In the genomic region with DNA sequence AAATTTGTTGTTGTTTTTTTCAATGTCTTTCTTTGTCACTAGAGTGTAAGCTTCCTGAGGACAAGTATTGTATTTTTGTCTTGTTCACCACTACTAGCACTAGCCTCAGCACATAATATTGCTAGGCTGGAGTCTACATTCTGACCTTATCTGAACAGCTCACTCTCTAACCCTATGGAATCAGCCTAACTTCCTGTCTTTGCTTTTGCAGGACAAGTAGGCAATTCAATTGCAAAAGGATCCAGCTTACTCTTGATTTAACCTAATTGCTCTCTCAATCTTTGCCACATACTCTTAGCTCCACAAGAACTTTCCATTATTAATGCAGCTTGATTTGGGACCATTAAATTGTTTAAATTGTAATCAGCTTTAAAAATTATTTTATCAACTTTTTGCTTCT, we compare ENCODE assay signal across 36 cellular contexts.
"Had no signal": no experiment of that assay in that cellular context is flagged by ENCODE, and none has a peak within 500 bp of the region (broad histone marks: within the 10 kb centered on the region; RNA-seq: fewer than 3 reads in every experiment).

No MANE protein-coding gene starts in this region.

- H3K27me3 ChIP-seq: adrenal gland, ascending aorta, cardiac muscle cell had no signal

- H3K4me3 ChIP-seq: adrenal gland, ascending aorta, cardiac muscle cell had no signal

- H3K4me1 Mint-ChIP-seq: activated CD4-positive, alpha-beta memory T cell treated with anti-CD3 and anti-CD28 coated beads, Interleukin-2, amount 10 ng/mL, durations not matched to agents 7 days and 5 days; activated CD8-positive, alpha-beta memory T cell treated with anti-CD3 and anti-CD28 coated beads, Interleukin-2, amount 10 ng/mL, durations not matched to agents 7 days and 5 days had no signal

- H3K27me3 Mint-ChIP-seq: activated CD4-positive, alpha-beta T cell treated with anti-CD3 and anti-CD28 coated beads for 36 hours; activated CD4-positive, alpha-beta T cell treated with anti-CD3 and anti-CD28 coated beads, Interleukin-2, amount 10 ng/mL, durations not matched to agents 7 days and 5 days; activated naive CD8-positive, alpha-beta T cell treated with anti-CD3 and anti-CD28 coated beads for 36 hours; activated T-cell treated with anti-CD3 and anti-CD28 coated beads, Interleukin-2, amount 50 U/mL, for 24 hours; brain; central memory CD8-positive, alpha-beta T cell had no signal

- H3K9me3 ChIP-seq: adrenal gland, ascending aorta had no signal

- H3K36me3 ChIP-seq: adrenal gland, ascending aorta, cardiac muscle cell had no signal

- DNase-seq: activated CD4-positive, alpha-beta memory T cell treated with anti-CD3 and anti-CD28 coated beads, Interleukin-2, amount 10 ng/mL, durations not matched to agents 7 days and 5 days; activated CD4-positive, alpha-beta T cell treated with anti-CD3 and anti-CD28 coated beads for 1 hour; activated CD4-positive, alpha-beta T cell treated with anti-CD3 and anti-CD28 coated beads for 36 hours; activated CD4-positive, alpha-beta T cell treated with anti-CD3 and anti-CD28 coated beads for 48 hours; activated CD4-positive, alpha-beta T cell treated with anti-CD3 and anti-CD28 coated beads, Interleukin-2, amount 10 ng/mL, durations not matched to agents 7 days and 5 days; activated CD4-positive, alpha-beta T cell treated with anti-CD3 and anti-CD28 coated beads, Interleukin-2, amount 50 U/mL, for 48 hours; activated CD4-positive, CD25-positive, alpha-beta regulatory T cell; activated CD8-positive, alpha-beta memory T cell treated with anti-CD3 and anti-CD28 coated beads for 24 hours; activated CD8-positive, alpha-beta memory T cell treated with anti-CD3 and anti-CD28 coated beads, Interleukin-2, amount 10 ng/mL, durations not matched to agents 7 days and 5 days; activated CD8-positive, alpha-beta memory T cell treated with anti-CD3 and anti-CD28 coated beads, Interleukin-2, amount 50 U/mL, for 48 hours; activated CD8-positive, alpha-beta T cell treated with anti-CD3 and anti-CD28 coated beads, Interleukin-2, amount 10 ng/mL, durations not matched to agents 7 days and 5 days; activated effector memory CD4-positive, alpha-beta T cell treated with anti-CD3 and anti-CD28 coated beads, Interleukin-2, amount 50 U/mL, for 16 hours; activated gamma-delta T cell treated with Interleukin-2 at 50 U/mL for 16 hours; activated naive CD4-positive, alpha-beta T cell; activated naive CD4-positive, alpha-beta T cell treated with anti-CD3 and anti-CD28 coated beads for 36 hours; activated naive CD4-positive, alpha-beta T cell treated with anti-CD3 and anti-CD28 coated beads, Interleukin-2, amount 50 U/mL, for 16 hours; activated naive CD8-positive, alpha-beta T cell treated with anti-CD3 and anti-CD28 coated beads for 36 hours; activated T-cell treated with anti-CD3 and anti-CD28 coated beads, Interleukin-2, amount 50 U/mL, for 24 hours; activated T-cell treated with anti-CD3 and anti-CD28 coated beads, Interleukin-2, amount 50 U/mL, for 48 hours; adrenal gland; amygdala; anterior cingulate cortex; caudate nucleus; cerebellar nuclear complex; T-helper 1 cell; T-helper 2 cell; T-helper 9 cell had no signal

- H3K27ac Mint-ChIP-seq: activated CD4-positive, alpha-beta memory T cell treated with anti-CD3 and anti-CD28 coated beads, Interleukin-2, amount 10 ng/mL, durations not matched to agents 7 days and 5 days; activated CD4-positive, alpha-beta T cell treated with anti-CD3 and anti-CD28 coated beads for 36 hours; activated CD4-positive, alpha-beta T cell treated with anti-CD3 and anti-CD28 coated beads, Interleukin-2, amount 10 ng/mL, durations not matched to agents 7 days and 5 days; activated CD8-positive, alpha-beta memory T cell treated with anti-CD3 and anti-CD28 coated beads, Interleukin-2, amount 10 ng/mL, durations not matched to agents 7 days and 5 days; activated CD8-positive, alpha-beta T cell treated with anti-CD3 and anti-CD28 coated beads, Interleukin-2, amount 10 ng/mL, durations not matched to agents 7 days and 5 days; activated naive CD4-positive, alpha-beta T cell treated with anti-CD3 and anti-CD28 coated beads for 36 hours; activated naive CD4-positive, alpha-beta T cell treated with anti-CD3 and anti-CD28 coated beads, Interleukin-2, amount 50 U/mL, for 72 hours; activated naive CD8-positive, alpha-beta T cell treated with anti-CD3 and anti-CD28 coated beads for 36 hours; activated T-cell treated with anti-CD3 and anti-CD28 coated beads, Interleukin-2, amount 50 U/mL, for 24 hours; T-helper 1 cell treated with Interleukin-12 subunit alpha and Interleukin-12 subunit beta and Interleukin-4 antibody, amounts not matched to agents 30 μg/mL and 1 μg/mL, for 36 hours; T-helper 2 cell treated with Interferon-gamma antibody and Interleukin-4, amounts not matched to agents 5 μg/mL and 100 μg/mL, for 36 hours had no signal

- H3K36me3 Mint-ChIP-seq: activated CD8-positive, alpha-beta memory T cell treated with anti-CD3 and anti-CD28 coated beads, Interleukin-2, amount 10 ng/mL, durations not matched to agents 7 days and 5 days; brain had no signal

- H3K4me3 Mint-ChIP-seq: activated CD4-positive, alpha-beta memory T cell treated with anti-CD3 and anti-CD28 coated beads, Interleukin-2, amount 10 ng/mL, durations not matched to agents 7 days and 5 days; activated CD4-positive, alpha-beta T cell treated with anti-CD3 and anti-CD28 coated beads for 36 hours; activated CD4-positive, alpha-beta T cell treated with anti-CD3 and anti-CD28 coated beads, Interleukin-2, amount 10 ng/mL, durations not matched to agents 7 days and 5 days; activated CD8-positive, alpha-beta memory T cell treated with anti-CD3 and anti-CD28 coated beads, Interleukin-2, amount 10 ng/mL, durations not matched to agents 7 days and 5 days; activated CD8-positive, alpha-beta T cell treated with anti-CD3 and anti-CD28 coated beads, Interleukin-2, amount 10 ng/mL, durations not matched to agents 7 days and 5 days; activated naive CD4-positive, alpha-beta T cell treated with anti-CD3 and anti-CD28 coated beads for 36 hours; activated naive CD8-positive, alpha-beta T cell treated with anti-CD3 and anti-CD28 coated beads for 36 hours; activated T-cell treated with anti-CD3 and anti-CD28 coated beads, Interleukin-2, amount 50 U/mL, for 24 hours; brain; central memory CD8-positive, alpha-beta T cell; T-helper 1 cell treated with Interleukin-12 subunit alpha and Interleukin-12 subunit beta and Interleukin-4 antibody, amounts not matched to agents 30 μg/mL and 1 μg/mL, for 36 hours; T-helper 2 cell treated with Interferon-gamma antibody and Interleukin-4, amounts not matched to agents 5 μg/mL and 100 μg/mL, for 36 hours had no signal

- H3K27ac ChIP-seq: adrenal gland, cardiac muscle cell, VCaP had no signal

- H3K4me1 ChIP-seq: adrenal gland had no signal

- ATAC-seq: activated CD4-positive, alpha-beta T cell treated with anti-CD3 and anti-CD28 coated beads for 36 hours; activated CD4-positive, CD25-positive, alpha-beta regulatory T cell treated with anti-CD3 and anti-CD28 coated beads, Interleukin-2, amount 50 U/mL, for 24 hours; activated CD8-positive, alpha-beta memory T cell treated with anti-CD3 and anti-CD28 coated beads, Interleukin-2, amount 10 ng/mL, durations not matched to agents 7 days and 5 days; activated CD8-positive, alpha-beta T cell treated with anti-CD3 and anti-CD28 coated beads, Interleukin-2, amount 10 ng/mL, durations not matched to agents 7 days and 5 days; activated naive CD4-positive, alpha-beta T cell treated with anti-CD3 and anti-CD28 coated beads, Interleukin-2, amount 50 U/mL, for 72 hours had no signal

- H3K9me3 Mint-ChIP-seq: activated naive CD4-positive, alpha-beta T cell treated with anti-CD3 and anti-CD28 coated beads for 36 hours; activated T-cell treated with anti-CD3 and anti-CD28 coated beads, Interleukin-2, amount 50 U/mL, for 24 hours; central memory CD8-positive, alpha-beta T cell had no signal
